7 cellular contexts compared by ENCODE assay signal in the genomic region with DNA sequence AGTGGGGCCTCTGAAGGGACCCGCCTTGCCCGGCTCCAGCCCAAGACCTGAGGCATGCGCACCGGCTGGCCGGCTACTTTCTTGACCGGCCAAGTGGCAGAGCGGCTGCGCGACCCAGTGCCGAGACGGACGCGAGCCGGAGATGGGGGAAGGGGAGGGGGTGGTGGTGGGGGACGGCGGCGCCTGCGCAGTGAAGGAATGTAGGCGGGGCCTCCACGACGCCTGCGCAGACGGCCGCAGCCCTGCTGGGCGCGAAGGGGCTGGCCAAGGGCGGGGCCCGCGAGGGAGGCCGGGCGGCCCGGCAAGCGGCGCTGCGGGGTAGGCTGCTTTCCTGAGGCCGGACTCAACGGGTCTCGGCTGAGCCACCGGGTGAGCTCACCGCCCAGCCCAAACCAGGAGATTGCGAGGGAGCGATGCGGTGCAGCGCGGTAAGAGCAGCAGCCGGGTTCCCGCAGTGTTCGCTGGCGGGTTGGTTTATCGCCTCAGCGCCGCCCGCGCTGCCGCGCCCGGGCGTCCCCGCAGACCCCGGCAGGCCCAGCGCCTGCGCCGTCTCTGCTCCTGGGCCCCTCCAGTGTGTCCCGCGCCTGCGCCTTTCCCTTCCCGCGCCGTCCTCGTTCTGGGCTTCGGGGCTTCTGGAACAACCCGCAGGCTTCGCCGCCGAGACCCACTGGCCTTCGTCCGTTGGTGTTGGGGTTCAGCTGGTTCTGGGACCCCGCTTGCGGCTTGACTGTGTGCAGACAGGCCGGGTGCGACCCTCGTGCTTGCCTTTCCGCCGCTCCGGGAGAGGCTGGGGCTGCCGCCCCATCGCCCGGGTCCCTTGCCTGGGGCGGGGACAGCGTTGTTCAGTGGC. TPM values are rescaled to one million over a fixed set of nuclear protein-coding genes. Genes with fewer than 3 reads are reported as not detected.
DNase-seq lines count a peak whose midpoint lies in the region; ATAC-seq, FAIRE-seq and TF ChIP-seq lines count a peak whose summit lies in the region.

SPECC1L (plus strand) TSS at position 276 of the 850 bp plus-strand sequence. CDS start 31,401 bp downstream, outside the sequence.

- H3K36me3 ChIP-seq in hepatocyte (replicated peaks; ENCODE audit: insufficient read depth, low read depth), result no peaks in the 10 kb centered on the region

- peaks cover 14% of the 10 kb centered on the region for H3K4me1 ChIP-seq in hepatocyte (ENCODE audit: insufficient read depth)

- peaks cover 27% of the 10 kb centered on the region for H4K20me1 ChIP-seq in hepatocyte (ENCODE audit: insufficient read depth, poor library complexity, severe bottlenecking)

- H3K9me3 ChIP-seq in hepatocyte (ENCODE audit: low read depth), result no peaks in the 10 kb centered on the region

- H3K79me2 ChIP-seq in hepatocyte, result peaks cover 45% of the 10 kb centered on the region

- no peaks in the 10 kb centered on the region for H3K9me2 ChIP-seq in hepatocyte (replicated peaks; ENCODE audit: insufficient read depth)

- H3K4me3 ChIP-seq in astrocyte of the cerebellum (ENCODE audit: low read depth, low read length) (peak within 1 kb of the TSS; percentile 97), hepatocyte (peak within 1 kb of the TSS; percentile 82), retinal pigment epithelial cell (ENCODE audit: low read length) (peak within 1 kb of the TSS; percentile 89)

- in situ Hi-C loops in astrocyte of the cerebellum (cut with HindIII; ENCODE audit: low sequenced_read_pairs), result no loop called here

- FAIRE-seq in GM18507 (lab: Jason Lieb, UNC), result peak; percentile 75

- peak; percentile 88 for ATAC-seq in HG02981 (IDR thresholded peaks at IDR 0.05; ENCODE audit: unreplicated experiment)

- DNase-seq in GM18507 (ENCODE audit: extremely low spot score, insufficient read length, low read depth), result peak; percentile 81
- peak; percentile 82 for DNase-seq in NCI-H2081 (lab: John Stamatoyannopoulos, UW)
- peak; percentile 87 for DNase-seq in T-helper 9 cell
- peak; percentile 72 for DNase-seq in astrocyte of the cerebellum (ENCODE audit: low read depth)
- peak; percentile 97 for DNase-seq in hepatocyte (ENCODE audit: low spot score)
- DNase-seq in retinal pigment epithelial cell (ENCODE audit: low read depth), result peak; percentile 55

- peak within 1 kb of the TSS; percentile 83 for H2AFZ ChIP-seq in hepatocyte

- TF ChIP-seq CTCF in astrocyte of the cerebellum (IDR thresholded peaks at IDR 0.05; ENCODE audit: low read depth, low read length, missing control alignments), result no peak
- TF ChIP-seq CTCF in hepatocyte (IDR thresholded peaks at IDR 0.05; ENCODE audit: poor library complexity), result no peak
- TF ChIP-seq CTCF in retinal pigment epithelial cell (conservative IDR thresholded peaks at IDR 0.05; ENCODE audit: low read depth, low read length), result no peak

- H3K27me3 ChIP-seq in hepatocyte, result no peaks in the 10 kb centered on the region

- 1% methylated on average over 64 of the region's 90 CpGs for WGBS in hepatocyte (ENCODE audit: low lambda C conversion rate, missing lambda C conversion rate)

- H3K27ac ChIP-seq in hepatocyte, result peak within 1 kb of the TSS; percentile 95

- H3K4me2 ChIP-seq in hepatocyte, result peak within 1 kb of the TSS; percentile 80

RNA-seq across cellular contexts. Expression of gene SPECC1L, which starts in this region (rescaled TPM):
- total RNA-seq in hepatocyte, result 28.3 and 30.3 TPM in 2 replicates
- polyA plus RNA-seq in hepatocyte, result 11.2 and 13.0 TPM in 2 replicates

Comparison
In these comparisons a context has a peak if more than half of its experiments do, and no peak if none do; other contexts are left out.
1. Peak in every context shown above with its lines: DNase-seq, ATAC-seq, H3K4me3 ChIP-seq and H3K27ac ChIP-seq.